Comparison of ENCODE assay signal across 1 cellular context in genomic region chr2:42239289-42239661, GRCh38.
TF ChIP-seq lines count a peak whose summit lies in the region.

No MANE protein-coding gene starts in this region.

TF ChIP-seq in K562, 482 proteins besides CTCF, POLR2A, EP300 and RAD21:
- TF ChIP-seq, protein P1, sequence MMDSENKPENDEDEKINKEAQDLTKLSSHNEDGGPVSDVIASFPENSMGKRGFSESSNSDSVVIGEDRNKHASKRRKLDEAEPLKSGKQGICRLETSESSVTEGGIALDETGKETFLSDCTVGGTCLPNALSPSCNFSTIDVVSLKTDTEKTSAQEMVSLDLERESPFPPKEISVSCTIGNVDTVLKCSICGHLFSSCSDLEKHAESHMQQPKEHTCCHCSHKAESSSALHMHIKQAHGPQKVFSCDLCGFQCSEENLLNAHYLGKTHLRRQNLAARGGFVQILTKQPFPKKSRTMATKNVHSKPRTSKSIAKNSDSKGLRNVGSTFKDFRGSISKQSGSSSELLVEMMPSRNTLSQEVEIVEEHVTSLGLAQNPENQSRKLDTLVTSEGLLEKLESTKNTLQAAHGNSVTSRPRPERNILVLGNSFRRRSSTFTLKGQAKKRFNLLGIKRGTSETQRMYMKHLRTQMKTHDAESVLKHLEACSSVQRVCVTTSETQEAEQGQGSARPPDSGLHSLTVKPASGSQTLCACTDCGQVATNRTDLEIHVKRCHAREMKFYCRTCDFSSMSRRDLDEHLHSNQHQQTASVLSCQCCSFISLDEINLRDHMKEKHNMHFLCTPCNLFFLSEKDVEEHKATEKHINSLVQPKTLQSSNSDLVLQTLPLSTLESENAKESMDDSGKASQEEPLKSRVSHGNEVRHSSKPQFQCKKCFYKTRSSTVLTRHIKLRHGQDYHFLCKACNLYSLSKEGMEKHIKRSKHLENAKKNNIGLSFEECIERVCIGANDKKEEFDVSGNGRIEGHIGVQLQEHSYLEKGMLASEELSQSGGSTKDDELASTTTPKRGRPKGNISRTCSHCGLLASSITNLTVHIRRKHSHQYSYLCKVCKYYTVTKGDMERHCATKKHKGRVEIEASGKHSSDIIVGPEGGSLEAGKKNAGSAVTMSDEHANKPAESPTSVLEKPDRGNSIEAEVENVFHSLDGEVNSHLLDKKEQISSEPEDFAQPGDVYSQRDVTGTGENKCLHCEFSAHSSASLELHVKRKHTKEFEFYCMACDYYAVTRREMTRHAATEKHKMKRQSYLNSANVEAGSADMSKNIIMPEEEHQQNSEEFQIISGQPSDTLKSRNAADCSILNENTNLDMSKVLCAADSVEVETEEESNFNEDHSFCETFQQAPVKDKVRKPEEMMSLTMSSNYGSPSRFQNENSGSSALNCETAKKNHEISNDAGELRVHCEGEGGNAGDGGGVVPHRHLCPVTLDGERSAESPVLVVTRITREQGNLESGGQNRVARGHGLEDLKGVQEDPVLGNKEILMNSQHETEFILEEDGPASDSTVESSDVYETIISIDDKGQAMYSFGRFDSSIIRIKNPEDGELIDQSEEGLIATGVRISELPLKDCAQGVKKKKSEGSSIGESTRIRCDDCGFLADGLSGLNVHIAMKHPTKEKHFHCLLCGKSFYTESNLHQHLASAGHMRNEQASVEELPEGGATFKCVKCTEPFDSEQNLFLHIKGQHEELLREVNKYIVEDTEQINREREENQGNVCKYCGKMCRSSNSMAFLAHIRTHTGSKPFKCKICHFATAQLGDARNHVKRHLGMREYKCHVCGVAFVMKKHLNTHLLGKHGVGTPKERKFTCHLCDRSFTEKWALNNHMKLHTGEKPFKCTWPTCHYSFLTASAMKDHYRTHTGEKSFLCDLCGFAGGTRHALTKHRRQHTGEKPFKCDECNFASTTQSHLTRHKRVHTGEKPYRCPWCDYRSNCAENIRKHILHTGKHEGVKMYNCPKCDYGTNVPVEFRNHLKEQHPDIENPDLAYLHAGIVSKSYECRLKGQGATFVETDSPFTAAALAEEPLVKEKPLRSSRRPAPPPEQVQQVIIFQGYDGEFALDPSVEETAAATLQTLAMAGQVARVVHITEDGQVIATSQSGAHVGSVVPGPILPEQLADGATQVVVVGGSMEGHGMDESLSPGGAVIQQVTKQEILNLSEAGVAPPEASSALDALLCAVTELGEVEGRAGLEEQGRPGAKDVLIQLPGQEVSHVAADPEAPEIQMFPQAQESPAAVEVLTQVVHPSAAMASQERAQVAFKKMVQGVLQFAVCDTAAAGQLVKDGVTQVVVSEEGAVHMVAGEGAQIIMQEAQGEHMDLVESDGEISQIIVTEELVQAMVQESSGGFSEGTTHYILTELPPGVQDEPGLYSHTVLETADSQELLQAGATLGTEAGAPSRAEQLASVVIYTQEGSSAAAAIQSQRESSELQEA (IDR thresholded peaks at IDR 0.05; ENCODE audit: low read depth) = no peak
- TF ChIP-seq NR2C1 (IDR thresholded peaks at IDR 0.05) (no peak), NR2C1 (tag; IDR thresholded peaks at IDR 0.05) (no peak), NFE2 (IDR thresholded peaks at IDR 0.05; ENCODE audit: low read depth) (peak; percentile 23; the same call in 1 of the 2 replicates), ZNF316 (IDR thresholded peaks at IDR 0.05) (no peak), ZNF766 (CRISPR knock-in tag; conservative IDR thresholded peaks at IDR 0.05) (peak; percentile 82), JUND (IDR thresholded peaks at IDR 0.05; ENCODE audit: borderline replicate concordance, low read depth, low read length) (peak; percentile 57; the same call in 1 of the 2 replicates), JUND (tag; IDR thresholded peaks at IDR 0.05; ENCODE audit: borderline replicate concordance, low read depth, low read length) (0 out of 3 replicates have a peak, but pooled peaks have one; percentile 24), XRCC5 (IDR thresholded peaks at IDR 0.05; ENCODE audit: low read depth, low read length) (no peak), HOXB6 (CRISPR knock-in tag; IDR thresholded peaks at IDR 0.05; ENCODE audit: borderline replicate concordance) (no peak), NFATC3 (IDR thresholded peaks at IDR 0.05) (no peak), FOSL1 (tag; conservative IDR thresholded peaks at IDR 0.05) (peak; percentile 67), DACH1 (IDR thresholded peaks at IDR 0.05; ENCODE audit: partially characterized antibody) (no peak), ZBTB49 (CRISPR knock-in tag; IDR thresholded peaks at IDR 0.05; ENCODE audit: borderline replicate concordance) (no peak), DPF2 (IDR thresholded peaks at IDR 0.05) (peak; percentile 49)
- TF ChIP-seq, protein P2, sequence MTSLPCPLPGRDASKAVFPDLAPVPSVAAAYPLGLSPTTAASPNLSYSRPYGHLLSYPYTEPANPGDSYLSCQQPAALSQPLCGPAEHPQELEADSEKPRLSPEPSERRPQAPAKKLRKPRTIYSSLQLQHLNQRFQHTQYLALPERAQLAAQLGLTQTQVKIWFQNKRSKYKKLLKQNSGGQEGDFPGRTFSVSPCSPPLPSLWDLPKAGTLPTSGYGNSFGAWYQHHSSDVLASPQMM (CRISPR knock-in tag; IDR thresholded peaks at IDR 0.05) = no peak
- TF ChIP-seq, protein P3, sequence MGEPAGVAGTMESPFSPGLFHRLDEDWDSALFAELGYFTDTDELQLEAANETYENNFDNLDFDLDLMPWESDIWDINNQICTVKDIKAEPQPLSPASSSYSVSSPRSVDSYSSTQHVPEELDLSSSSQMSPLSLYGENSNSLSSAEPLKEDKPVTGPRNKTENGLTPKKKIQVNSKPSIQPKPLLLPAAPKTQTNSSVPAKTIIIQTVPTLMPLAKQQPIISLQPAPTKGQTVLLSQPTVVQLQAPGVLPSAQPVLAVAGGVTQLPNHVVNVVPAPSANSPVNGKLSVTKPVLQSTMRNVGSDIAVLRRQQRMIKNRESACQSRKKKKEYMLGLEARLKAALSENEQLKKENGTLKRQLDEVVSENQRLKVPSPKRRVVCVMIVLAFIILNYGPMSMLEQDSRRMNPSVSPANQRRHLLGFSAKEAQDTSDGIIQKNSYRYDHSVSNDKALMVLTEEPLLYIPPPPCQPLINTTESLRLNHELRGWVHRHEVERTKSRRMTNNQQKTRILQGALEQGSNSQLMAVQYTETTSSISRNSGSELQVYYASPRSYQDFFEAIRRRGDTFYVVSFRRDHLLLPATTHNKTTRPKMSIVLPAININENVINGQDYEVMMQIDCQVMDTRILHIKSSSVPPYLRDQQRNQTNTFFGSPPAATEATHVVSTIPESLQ (CRISPR knock-in tag; IDR thresholded peaks at IDR 0.05) = no peak
- TF ChIP-seq, protein P4, sequence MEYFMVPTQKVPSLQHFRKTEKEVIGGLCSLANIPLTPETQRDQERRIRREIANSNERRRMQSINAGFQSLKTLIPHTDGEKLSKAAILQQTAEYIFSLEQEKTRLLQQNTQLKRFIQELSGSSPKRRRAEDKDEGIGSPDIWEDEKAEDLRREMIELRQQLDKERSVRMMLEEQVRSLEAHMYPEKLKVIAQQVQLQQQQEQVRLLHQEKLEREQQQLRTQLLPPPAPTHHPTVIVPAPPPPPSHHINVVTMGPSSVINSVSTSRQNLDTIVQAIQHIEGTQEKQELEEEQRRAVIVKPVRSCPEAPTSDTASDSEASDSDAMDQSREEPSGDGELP (CRISPR knock-in tag; IDR thresholded peaks at IDR 0.05; ENCODE audit: borderline replicate concordance) = no peak
- TF ChIP-seq, protein P5, sequence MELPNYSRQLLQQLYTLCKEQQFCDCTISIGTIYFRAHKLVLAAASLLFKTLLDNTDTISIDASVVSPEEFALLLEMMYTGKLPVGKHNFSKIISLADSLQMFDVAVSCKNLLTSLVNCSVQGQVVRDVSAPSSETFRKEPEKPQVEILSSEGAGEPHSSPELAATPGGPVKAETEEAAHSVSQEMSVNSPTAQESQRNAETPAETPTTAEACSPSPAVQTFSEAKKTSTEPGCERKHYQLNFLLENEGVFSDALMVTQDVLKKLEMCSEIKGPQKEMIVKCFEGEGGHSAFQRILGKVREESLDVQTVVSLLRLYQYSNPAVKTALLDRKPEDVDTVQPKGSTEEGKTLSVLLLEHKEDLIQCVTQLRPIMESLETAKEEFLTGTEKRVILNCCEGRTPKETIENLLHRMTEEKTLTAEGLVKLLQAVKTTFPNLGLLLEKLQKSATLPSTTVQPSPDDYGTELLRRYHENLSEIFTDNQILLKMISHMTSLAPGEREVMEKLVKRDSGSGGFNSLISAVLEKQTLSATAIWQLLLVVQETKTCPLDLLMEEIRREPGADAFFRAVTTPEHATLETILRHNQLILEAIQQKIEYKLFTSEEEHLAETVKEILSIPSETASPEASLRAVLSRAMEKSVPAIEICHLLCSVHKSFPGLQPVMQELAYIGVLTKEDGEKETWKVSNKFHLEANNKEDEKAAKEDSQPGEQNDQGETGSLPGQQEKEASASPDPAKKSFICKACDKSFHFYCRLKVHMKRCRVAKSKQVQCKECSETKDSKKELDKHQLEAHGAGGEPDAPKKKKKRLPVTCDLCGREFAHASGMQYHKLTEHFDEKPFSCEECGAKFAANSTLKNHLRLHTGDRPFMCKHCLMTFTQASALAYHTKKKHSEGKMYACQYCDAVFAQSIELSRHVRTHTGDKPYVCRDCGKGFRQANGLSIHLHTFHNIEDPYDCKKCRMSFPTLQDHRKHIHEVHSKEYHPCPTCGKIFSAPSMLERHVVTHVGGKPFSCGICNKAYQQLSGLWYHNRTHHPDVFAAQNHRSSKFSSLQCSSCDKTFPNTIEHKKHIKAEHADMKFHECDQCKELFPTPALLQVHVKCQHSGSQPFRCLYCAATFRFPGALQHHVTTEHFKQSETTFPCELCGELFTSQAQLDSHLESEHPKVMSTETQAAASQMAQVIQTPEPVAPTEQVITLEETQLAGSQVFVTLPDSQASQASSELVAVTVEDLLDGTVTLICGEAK (IDR thresholded peaks at IDR 0.05) = peak; percentile 33; the same call in 1 of the 2 replicates
- TF ChIP-seq, protein P5 (CRISPR knock-in tag; IDR thresholded peaks at IDR 0.05) = no peak
